15 cellular contexts compared by ENCODE assay signal in the genomic region with DNA sequence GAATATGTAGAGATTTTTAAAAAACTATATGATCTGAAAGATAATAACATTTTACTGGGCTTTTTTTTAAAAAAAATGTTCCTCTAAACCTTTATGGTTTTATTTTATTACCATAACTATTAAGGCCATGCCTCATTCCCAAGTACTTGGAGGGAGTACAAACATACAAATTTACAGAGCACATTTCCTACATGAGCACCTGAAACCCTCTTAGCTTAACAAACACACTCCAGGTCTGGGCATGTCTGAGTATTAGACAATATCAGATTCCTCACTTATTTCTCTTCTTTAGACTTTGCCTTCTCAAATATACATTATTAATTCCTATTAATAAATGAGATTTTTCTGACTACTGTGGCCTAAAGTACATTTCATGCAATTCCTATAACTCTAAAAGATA.
"Had no signal": no experiment of that assay in that cellular context is flagged by ENCODE, and none has a peak within 500 bp of the region (broad histone marks: within the 10 kb centered on the region; RNA-seq: fewer than 3 reads in every experiment).

No MANE protein-coding gene starts in this region.

- H3K27ac ChIP-seq: epithelial cell of prostate, neutrophil, parathyroid adenoma, thoracic aorta had no signal

- DNase-seq: activated CD4-positive, alpha-beta T cell treated with anti-CD3 and anti-CD28 coated beads for 1 hour; activated CD4-positive, alpha-beta T cell treated with anti-CD3 and anti-CD28 coated beads, Interleukin-2, amount 50 U/mL, for 4 hours; activated naive CD4-positive, alpha-beta T cell treated with anti-CD3 and anti-CD28 coated beads for 36 hours; activated naive CD8-positive, alpha-beta T cell treated with anti-CD3 and anti-CD28 coated beads, Interleukin-2, amount 50 U/mL, for 24 hours; activated T-cell treated with anti-CD3 and anti-CD28 coated beads for 4 hours; aorta; cerebellar nuclear complex; effector memory CD8-positive, alpha-beta T cell; natural killer cell; stimulated activated CD4-positive, alpha-beta T cell treated with anti-CD3 and anti-CD28 coated beads, Interleukin-2, amount 100 ng/mL, for 24 hours had no signal

- H3K4me1 ChIP-seq: parathyroid adenoma had no signal

- H2AFZ ChIP-seq: parathyroid adenoma had no signal

- H3K79me2 ChIP-seq: parathyroid adenoma had no signal

- H3K36me3 ChIP-seq: neutrophil, thoracic aorta had no signal

- ATAC-seq: activated naive CD8-positive, alpha-beta T cell treated with anti-CD3 and anti-CD28 coated beads, Interleukin-2, amount 50 U/mL, for 24 hours; activated T-helper 17 cell treated with anti-CD3 and anti-CD28 coated beads, Interleukin-2, amount 50 U/mL, for 72 hours; effector memory CD8-positive, alpha-beta T cell; natural killer cell had no signal

- H3K9ac ChIP-seq: parathyroid adenoma had no signal

- H3K27me3 ChIP-seq: neutrophil had no signal

- H3K4me3 ChIP-seq: thoracic aorta had no signal

- H3K9me3 ChIP-seq: neutrophil, thoracic aorta had no signal
